ENCODE assay signal across 14 cellular contexts in the genomic region with DNA sequence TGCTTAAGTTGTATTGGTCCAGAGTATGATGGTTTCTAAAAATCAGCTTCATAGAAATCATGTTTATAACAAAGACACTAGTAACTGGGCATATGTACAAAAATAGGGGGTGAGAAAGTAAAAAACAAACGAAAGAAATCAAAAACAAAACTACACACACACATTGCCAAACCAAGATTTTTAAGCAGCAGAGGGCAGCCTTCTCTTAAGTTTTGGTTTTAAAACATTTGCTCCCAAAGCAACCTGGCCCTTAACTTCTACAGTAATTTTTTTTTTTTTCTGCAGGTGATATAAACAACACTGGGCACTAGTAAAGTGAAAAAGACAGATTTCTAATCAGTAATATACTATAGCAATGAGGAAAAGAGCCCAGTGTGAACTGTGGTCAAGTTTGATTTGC. TPM values are rescaled to one million over a fixed set of nuclear protein-coding genes. Genes with fewer than 3 reads are reported as not detected.
A peak's percentile ranks its signal among the peaks of the same experiment; 100 is the strongest.
DNase-seq lines count a peak whose midpoint lies in the region; ATAC-seq and TF ChIP-seq lines count a peak whose summit lies in the region.
"Had no signal": no experiment of that assay in that cellular context is flagged by ENCODE, and none has a peak within 500 bp of the region (broad histone marks: within the 10 kb centered on the region; RNA-seq: fewer than 3 reads in every experiment).

No MANE protein-coding gene starts in this region.

- H3K27ac ChIP-seq in AG04450 (ENCODE audit: low read depth, low read length) (no peak overlapping the region), SK-N-SH (ENCODE audit: low read depth in 2 of 2, low read length in 1 of 2) (no peak overlapping the region)
- H3K27ac ChIP-seq: brain microvascular endothelial cell, KMS-11 had no signal

- H3K4me1 ChIP-seq in SK-N-SH (ENCODE audit: control insufficient read depth in 1 of 2, insufficient read depth in 2 of 2, low read depth in 1 of 2, low read length in 1 of 2), result no peaks in the 10 kb centered on the region

- H2AFZ ChIP-seq in SK-N-SH (ENCODE audit: low read depth), result no peak overlapping the region

- no peak overlapping the region for H3K4me3 ChIP-seq in AG04450 (ENCODE audit: low read depth, low read length)
- no peak overlapping the region for H3K4me3 ChIP-seq in SK-N-SH (ENCODE audit: low read depth in 2 of 2, low read length in 1 of 2)
- H3K4me3 ChIP-seq in kidney epithelial cell (ENCODE audit: low read depth, low read length), result no peak overlapping the region
- H3K4me3 ChIP-seq: lung had no signal

- ATAC-seq in GM19351 (IDR thresholded peaks at IDR 0.05; ENCODE audit: unreplicated experiment) (peak; percentile 43), GM19035 (IDR thresholded peaks at IDR 0.05; ENCODE audit: unreplicated experiment) (no peak), GM21723 (IDR thresholded peaks at IDR 0.05; ENCODE audit: unreplicated experiment) (no peak), GM21360 (IDR thresholded peaks at IDR 0.05; ENCODE audit: unreplicated experiment) (no peak)
- ATAC-seq: T-helper 17 cell had no signal

- H3K79me2 ChIP-seq in SK-N-SH (ENCODE audit: insufficient read depth), result no peaks in the 10 kb centered on the region

- H3F3A ChIP-seq in SK-N-SH (replicated peaks; ENCODE audit: insufficient read depth), result no peaks in the 10 kb centered on the region

- H3K27me3 ChIP-seq in AG04450 (ENCODE audit: control insufficient read depth, insufficient read depth, low read length) (no peaks in the 10 kb centered on the region), SK-N-SH (ENCODE audit: insufficient read depth) (no peaks in the 10 kb centered on the region), kidney epithelial cell (ENCODE audit: control insufficient read depth, insufficient read depth, low read length) (peaks cover 1% of the 10 kb centered on the region)
- H3K27me3 ChIP-seq: brain microvascular endothelial cell had no signal

- H4K20me1 ChIP-seq in SK-N-SH (ENCODE audit: insufficient read depth), result no peaks in the 10 kb centered on the region

- WGBS in SK-N-SH (ENCODE audit: low lambda C conversion rate), result 32% methylated on average over 1 of the region's 1 CpG

- POLR2A ChIA-PET in AG04450 (lab: Yijun Ruan, JAX) (no interaction called here), SK-N-SH (lab: Yijun Ruan, JAX) (no interaction called here)

- no peak for TF ChIP-seq EP300 in SK-N-SH (IDR thresholded peaks at IDR 0.05; ENCODE audit: borderline replicate concordance in 1 of 2, low read depth in 1 of 2, low read length in 1 of 2)

- H3K9ac ChIP-seq in SK-N-SH, result no peak overlapping the region
- H3K9ac ChIP-seq: KMS-11 had no signal

- H3K36me3 ChIP-seq in SK-N-SH (replicated peaks in 1 of 2; ENCODE audit: control insufficient read depth in 1 of 2, insufficient read depth in 2 of 2, low read length in 1 of 2) (no peaks in the 10 kb centered on the region), kidney epithelial cell (ENCODE audit: control insufficient read depth, insufficient read depth, low read length) (no peaks in the 10 kb centered on the region)
- H3K36me3 ChIP-seq: brain microvascular endothelial cell had no signal

- peak; percentile 65 for TF ChIP-seq RAD21 in SK-N-SH (IDR thresholded peaks at IDR 0.05; ENCODE audit: low read length)

- CTCF ChIA-PET in AG04450 (lab: Charles Lee), result interaction anchor here (0.6 to 5.6 kb wide), 7 partner anchors 370 to 1186 kb away, joined by 3 to 45 read pairs (median 3); no protein-coding TSS in a partner anchor
- CTCF ChIA-PET in SK-N-SH (lab: Yijun Ruan, JAX), result interaction anchor here (0.6 to 6.0 kb wide), 15 partner anchors 9 to 757 kb away, joined by 3 to 55 read pairs (median 4); no protein-coding TSS in a partner anchor

- no peaks in the 10 kb centered on the region for H3K9me2 ChIP-seq in SK-N-SH

- DNase-seq in AG04450 (ENCODE audit: low read depth, low spot score), result no peak
- no peak for DNase-seq in SK-N-SH
- no peak for DNase-seq in kidney epithelial cell (ENCODE audit: low read depth)
- DNase-seq in cerebellar cortex (ENCODE audit: low spot score), result no peak
- DNase-seq: activated T-cell treated with anti-CD3 and anti-CD28 coated beads for 4 hours, brain microvascular endothelial cell, Calu3, T-helper 17 cell had no signal

- H3K9me3 ChIP-seq in AG04450 (ENCODE audit: control insufficient read depth, insufficient read depth, low read length), result peaks cover 6% of the 10 kb centered on the region; the same call in 1 of the 2 replicates
- H3K9me3 ChIP-seq in SK-N-SH, result no peaks in the 10 kb centered on the region

- TF ChIP-seq CTCF in AG04450 (IDR thresholded peaks at IDR 0.05; ENCODE audit: low read depth, low read length) (peak; percentile 23; the same call in 1 of the 2 replicates), SK-N-SH (IDR thresholded peaks at IDR 0.05) (peak; percentile 43), kidney epithelial cell (IDR thresholded peaks at IDR 0.05; ENCODE audit: insufficient read depth, low read length, poor library complexity, severe bottlenecking) (peak; percentile 20)

- H3K4me2 ChIP-seq in SK-N-SH, result no peak overlapping the region
- H3K4me2 ChIP-seq: KMS-11 had no signal

TF ChIP-seq in SK-N-SH, 30 proteins besides CTCF, POLR2A, EP300 and RAD21:
- TF ChIP-seq POLR2AphosphoS5 (IDR thresholded peaks at IDR 0.05; ENCODE audit: low read depth, low read length) (no peak), SMC3 (IDR thresholded peaks at IDR 0.05; ENCODE audit: low read depth, low read length) (peak; percentile 27; the same call in 1 of the 2 replicates)

RNA-seq across cellular contexts. Expression of a gene that starts 13.5 kb away (rescaled TPM):
- polyA plus RNA-seq in AG04450 (2011; rRNA removed), result not detected in 2 replicates
- polyA minus RNA-seq in AG04450 (2011; rRNA and poly(A)+ RNA removed), result not detected in 2 replicates
- polyA plus RNA-seq in SK-N-SH (2012; rRNA removed), result not detected in 2 replicates
- polyA plus RNA-seq in SK-N-SH (2012; cell fraction: cytosol; rRNA removed), result not detected in 2 replicates
- not detected in 2 replicates for polyA plus RNA-seq in SK-N-SH (2012; cell fraction: nucleus; rRNA removed)
- total RNA-seq in kidney epithelial cell, result not detected in 2 replicates
- total RNA-seq: Calu3 had no signal

RNA-seq across cellular contexts. Expression of a gene that starts 17.9 kb away (rescaled TPM):
- polyA plus RNA-seq in AG04450 (2011; rRNA removed) (229 and 244 TPM in 2 replicates), SK-N-SH (2012; rRNA removed) (157 and 225 TPM in 2 replicates)
- 595 and 624 TPM in 2 replicates for polyA minus RNA-seq in AG04450 (2011; rRNA and poly(A)+ RNA removed)
- 138 and 149 TPM in 2 replicates for polyA plus RNA-seq in SK-N-SH (2012; cell fraction: cytosol; rRNA removed)
- 480 and 571 TPM in 2 replicates for polyA plus RNA-seq in SK-N-SH (2012; cell fraction: nucleus; rRNA removed)
- 245 and 343 TPM in 2 replicates for total RNA-seq in kidney epithelial cell
